Comparison of ENCODE assay signal across 11 cellular contexts in the genomic region with DNA sequence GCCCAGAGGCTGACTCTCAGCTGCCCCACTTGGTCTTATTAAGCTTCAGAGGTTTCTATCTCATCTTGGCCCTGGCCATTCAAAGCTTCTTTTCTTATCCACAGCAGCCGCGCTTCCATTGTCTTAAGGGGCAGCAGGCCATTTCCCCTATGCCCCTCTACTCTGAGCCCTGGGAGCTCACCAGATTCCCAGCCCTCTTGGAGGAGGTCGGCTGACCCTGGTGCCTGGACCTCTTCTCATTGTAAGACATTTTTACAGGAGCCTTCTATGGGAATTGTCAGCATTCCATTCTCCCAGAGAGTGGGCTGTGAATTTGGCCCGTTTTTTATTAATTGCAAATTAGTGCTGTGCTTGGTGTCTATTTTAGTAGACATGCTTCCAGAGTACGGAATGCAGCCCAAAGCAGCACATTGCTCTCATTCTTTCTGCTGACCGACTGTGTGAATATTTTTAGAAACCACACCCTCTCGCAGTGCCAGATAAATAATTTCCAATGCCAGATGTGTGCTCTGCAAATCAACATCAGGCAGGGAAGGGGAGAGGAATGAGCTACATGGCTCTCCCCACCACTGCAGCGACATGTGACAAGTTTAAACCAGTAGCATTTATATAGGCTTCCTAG. TPM values are rescaled to one million over a fixed set of nuclear protein-coding genes. Genes with fewer than 3 reads are reported as not detected.
DNase-seq lines count a peak whose midpoint lies in the region; ATAC-seq lines count a peak whose summit lies in the region.
"Had no signal": no experiment of that assay in that cellular context is flagged by ENCODE, and none has a peak within 500 bp of the region (broad histone marks: within the 10 kb centered on the region; RNA-seq: fewer than 3 reads in every experiment).

No MANE protein-coding gene starts in this region.

- H3K9me3 Mint-ChIP-seq in activated T-cell treated with anti-CD3 and anti-CD28 coated beads, Interleukin-2, amount 50 U/mL, for 72 hours = no peaks in the 10 kb centered on the region
- H3K9me3 Mint-ChIP-seq: activated CD4-positive, alpha-beta memory T cell treated with anti-CD3 and anti-CD28 coated beads for 36 hours had no signal

- DNase-seq in AG20443 (ENCODE audit: low spot score) = peak; percentile 86
- DNase-seq in Right ventricle myocardium superior = no peak
- no peak for DNase-seq in sciatic nerve (ENCODE audit: low spot score)
- DNase-seq in NCI-H82 (lab: John Stamatoyannopoulos, UW) = no peak
- DNase-seq in activated T-cell treated with anti-CD3 and anti-CD28 coated beads, Interleukin-2, amount 50 U/mL, for 72 hours = no peak
- no peak for DNase-seq in G401 (ENCODE audit: low spot score)
- DNase-seq: activated CD4-positive, alpha-beta memory T cell treated with anti-CD3 and anti-CD28 coated beads for 36 hours; NCI-H187; stimulated activated naive B cell treated with anti-CD40 and anti-IgM and Interleukin-4, amounts not matched to agents 10 μg/mL and 1 μg/mL and 100 μg/mL, for 72 hours had no signal

- peak overlapping the region; percentile 87 for H3K27ac ChIP-seq in angular gyrus (ENCODE audit: low read depth, low read length)

- no peak overlapping the region for H3K27ac Mint-ChIP-seq in activated T-cell treated with anti-CD3 and anti-CD28 coated beads, Interleukin-2, amount 50 U/mL, for 72 hours
- H3K27ac Mint-ChIP-seq: activated CD4-positive, alpha-beta memory T cell treated with anti-CD3 and anti-CD28 coated beads for 36 hours; stimulated activated naive B cell treated with anti-CD40 and anti-IgM and Interleukin-4, amounts not matched to agents 10 μg/mL and 1 μg/mL and 100 μg/mL, for 72 hours had no signal

- H3K4me3 Mint-ChIP-seq in activated T-cell treated with anti-CD3 and anti-CD28 coated beads, Interleukin-2, amount 50 U/mL, for 72 hours = no peak overlapping the region
- H3K4me3 Mint-ChIP-seq: activated CD4-positive, alpha-beta memory T cell treated with anti-CD3 and anti-CD28 coated beads for 36 hours; stimulated activated naive B cell treated with anti-CD40 and anti-IgM and Interleukin-4, amounts not matched to agents 10 μg/mL and 1 μg/mL and 100 μg/mL, for 72 hours had no signal

- ATAC-seq in Right ventricle myocardium superior (ENCODE audit: poor library complexity) (peak; percentile 70), sciatic nerve (peak; percentile 66), HG02588 (IDR thresholded peaks at IDR 0.05; ENCODE audit: unreplicated experiment) (no peak)
- ATAC-seq in activated T-cell treated with anti-CD3 and anti-CD28 coated beads, Interleukin-2, amount 50 U/mL, for 72 hours (replicated peaks in 1 of 2) = no peak
- ATAC-seq: stimulated activated naive B cell treated with anti-CD40 and anti-IgM and Interleukin-4, amounts not matched to agents 10 μg/mL and 1 μg/mL and 100 μg/mL, for 72 hours had no signal

- peaks cover 49% of the 10 kb centered on the region for H3K27me3 Mint-ChIP-seq in activated T-cell treated with anti-CD3 and anti-CD28 coated beads, Interleukin-2, amount 50 U/mL, for 72 hours (ENCODE audit: low read depth)

- H3K4me1 Mint-ChIP-seq in activated T-cell treated with anti-CD3 and anti-CD28 coated beads, Interleukin-2, amount 50 U/mL, for 72 hours (ENCODE audit: low read depth) = no peaks in the 10 kb centered on the region
- H3K4me1 Mint-ChIP-seq: stimulated activated naive B cell treated with anti-CD40 and anti-IgM and Interleukin-4, amounts not matched to agents 10 μg/mL and 1 μg/mL and 100 μg/mL, for 72 hours had no signal

- intact Hi-C loops in Right ventricle myocardium superior (cut with DNase I) (loop anchor here (10.0 kb wide), 1 partner anchor 55 kb away; a partner anchor contains a TSS), sciatic nerve (cut with DNase I) (no loop called here)

- in situ Hi-C loops in G401 (cut with HindIII; ENCODE audit: low sequenced_read_pairs) = no loop called here

- no peaks in the 10 kb centered on the region for H3K36me3 Mint-ChIP-seq in activated T-cell treated with anti-CD3 and anti-CD28 coated beads, Interleukin-2, amount 50 U/mL, for 72 hours (ENCODE audit: insufficient read depth in 2 of 2)
- H3K36me3 Mint-ChIP-seq: activated CD4-positive, alpha-beta memory T cell treated with anti-CD3 and anti-CD28 coated beads for 36 hours; stimulated activated naive B cell treated with anti-CD40 and anti-IgM and Interleukin-4, amounts not matched to agents 10 μg/mL and 1 μg/mL and 100 μg/mL, for 72 hours had no signal

RNA-seq across cellular contexts. Expression of a gene that starts 58.5 kb away (rescaled TPM):
- total RNA-seq in Right ventricle myocardium superior = 33.6 TPM
- 38.6 TPM for total RNA-seq in sciatic nerve
- under 1 TPM; 0.14 TPM for total RNA-seq in activated T-cell treated with anti-CD3 and anti-CD28 coated beads, Interleukin-2, amount 50 U/mL, for 72 hours
- 8.0 and 20.4 TPM in 2 replicates for total RNA-seq in G401 (2014; rRNA removed; shearing (Covaris generic))

Comparison
In these comparisons a context has a peak if more than half of its experiments do, and no peak if none do; other contexts are left out.
1. ATAC-seq: peak in Right ventricle myocardium superior (single experiment) and sciatic nerve (single experiment); none in activated T-cell treated with anti-CD3 and anti-CD28 coated beads, Interleukin-2, amount 50 U/mL, for 72 hours (0 of 2) and HG02588 (single experiment).